In genomic region chr1:32965251-32965643, GRCh38 we compare ENCODE assay signal across 8 cellular contexts. TPM values are rescaled to one million over a fixed set of nuclear protein-coding genes. Genes with fewer than 3 reads are reported as not detected.
DNase-seq lines count a peak whose midpoint lies in the region; ATAC-seq, FAIRE-seq and TF ChIP-seq lines count a peak whose summit lies in the region.

No MANE protein-coding gene starts in this region.

- DNase-seq in left ventricle myocardium inferior: no peak
- no peak for DNase-seq in cardiac septum (ENCODE audit: low spot score)
- DNase-seq in astrocyte of the spinal cord (ENCODE audit: low read depth, low spot score): no peak
- DNase-seq in aorta: no peak
- DNase-seq in H54 (ENCODE audit: insufficient read length, low spot score): no peak
- no peak for DNase-seq in NCI-H526 (lab: John Stamatoyannopoulos, UW)

- H3K36me3 ChIP-seq in left ventricle myocardium inferior: no peaks in the 10 kb centered on the region
- no peaks in the 10 kb centered on the region for H3K36me3 ChIP-seq in mesodermal cell (ENCODE audit: control insufficient read depth, insufficient read depth, low read length)
- H3K36me3 ChIP-seq in aorta (ENCODE audit: control insufficient read depth in 1 of 2, insufficient read depth in 2 of 2, low read length in 1 of 2): no peaks in the 10 kb centered on the region

- ATAC-seq in aorta (ENCODE audit: low FRiP score): no peak
- no peak for ATAC-seq in HG03354 (IDR thresholded peaks at IDR 0.05; ENCODE audit: poor library complexity, severe bottlenecking, unreplicated experiment)

- WGBS in mesodermal cell (ENCODE audit: insufficient coverage in 2 of 2), 2 experiments: 56 to 64% methylated on average over 1 to 2 of the region's 2 CpGs
- 58 to 62% methylated on average over 2 of the region's 2 CpGs for WGBS in aorta, 2 donors

- no peak for FAIRE-seq in H54 (lab: Jason Lieb, UNC)

- H3K4me1 ChIP-seq in left ventricle myocardium inferior (peaks cover 39% of the 10 kb centered on the region), mesodermal cell (ENCODE audit: control insufficient read depth, insufficient read depth, low read length, poor library complexity, severe bottlenecking) (peaks cover 7% of the 10 kb centered on the region), aorta (ENCODE audit: control insufficient read depth in 1 of 2, insufficient read depth in 2 of 2, low read length in 2 of 2) (peaks cover 0 to 3% of the 10 kb centered on the region in 2 donors)

- H3K4me3 ChIP-seq in left ventricle myocardium inferior (peak overlapping the region; percentile 98), astrocyte of the spinal cord (ENCODE audit: low read depth, low read length) (peak overlapping the region; percentile 33), mesodermal cell (ENCODE audit: extremely low read depth, insufficient read depth, low read length, poor library complexity, severe bottlenecking) (peak overlapping the region; percentile 61), aorta (ENCODE audit: low read length in 2 of 2) (peak overlapping the region; percentile 71 to 90)

- no peaks in the 10 kb centered on the region for H3K27me3 ChIP-seq in left ventricle myocardium inferior (ENCODE audit: low read depth)
- no peaks in the 10 kb centered on the region for H3K27me3 ChIP-seq in aorta (ENCODE audit: control insufficient read depth in 1 of 2, insufficient read depth in 2 of 2, low read length in 1 of 2)

- TF ChIP-seq CTCF in left ventricle myocardium inferior (IDR thresholded peaks at IDR 0.05; ENCODE audit: borderline replicate concordance) (no peak), astrocyte of the spinal cord (IDR thresholded peaks at IDR 0.05; ENCODE audit: low read depth, low read length) (no peak)

- in situ Hi-C loops in astrocyte of the spinal cord (cut with HindIII; ENCODE audit: low sequenced_read_pairs): no loop called here

- H3K27ac ChIP-seq in left ventricle myocardium inferior (replicated peaks) (peak overlapping the region; percentile 97), mesodermal cell (ENCODE audit: low read depth, low read length, severe bottlenecking) (no peak overlapping the region), aorta (ENCODE audit: low read depth in 1 of 2, low read length in 2 of 2) (no peak overlapping the region)

- no peaks in the 10 kb centered on the region for H3K9me3 ChIP-seq in left ventricle myocardium inferior (replicated peaks)
- no peaks in the 10 kb centered on the region for H3K9me3 ChIP-seq in mesodermal cell (ENCODE audit: control insufficient read depth, low read length)
- no peaks in the 10 kb centered on the region for H3K9me3 ChIP-seq in aorta (ENCODE audit: control insufficient read depth, low read length)

- TF ChIP-seq POLR2A in H54 (IDR thresholded peaks at IDR 0.05; ENCODE audit: low read depth, low read length): no peak

- intact Hi-C loops in left ventricle myocardium inferior (cut with micrococcal nuclease) (no loop called here), cardiac septum (cut with DNase I) (loop anchor here (2.0 kb wide), 1 partner anchor 42 kb away; no protein-coding TSS in a partner anchor), aorta (cut with DNase I) (loop anchor here in 1 of 2 donors (2.0 kb wide), 1 partner anchor 18 kb away; no protein-coding TSS in a partner anchor)

RNA-seq across cellular contexts. Expression of gene RNF19B, which starts 0.6 kb away (rescaled TPM):
- total RNA-seq in left ventricle myocardium inferior (15.4 TPM), cardiac septum (17.5 TPM), aorta (10 to 100 TPM; 25.5 to 51.5 TPM)
- polyA plus RNA-seq in mesodermal cell (2013, experiment 1 of 2): 13.0 TPM
- polyA plus RNA-seq in mesodermal cell (2013, experiment 2 of 2): 11.7 TPM
- 10 to 100 TPM; 13.8 to 16.4 TPM for polyA plus RNA-seq in aorta

Comparison
In these comparisons a context has a peak if more than half of its experiments do, and no peak if none do; other contexts are left out.
1. H3K4me3 ChIP-seq: peak in every context shown above with its lines; median percentile 98 in left ventricle myocardium inferior; 80 in aorta; 61 in mesodermal cell; 33 in astrocyte of the spinal cord.